In genomic region chr10:14742382-14742781, GRCh38 we compare ENCODE assay signal across 15 cellular contexts. TPM values are rescaled to one million over a fixed set of nuclear protein-coding genes. Genes with fewer than 3 reads are reported as not detected.
DNase-seq lines count a peak whose midpoint lies in the region; ATAC-seq and TF ChIP-seq lines count a peak whose summit lies in the region.
"Had no signal": no experiment of that assay in that cellular context is flagged by ENCODE, and none has a peak within 500 bp of the region (broad histone marks: within the 10 kb centered on the region; RNA-seq: fewer than 3 reads in every experiment).

No MANE protein-coding gene starts in this region.

- intact Hi-C loops in upper lobe of right lung (cut with DNase I): no loop called here

- ATAC-seq in GM18867 (IDR thresholded peaks at IDR 0.05; ENCODE audit: unreplicated experiment) (peak; percentile 20), HG02981 (IDR thresholded peaks at IDR 0.05; ENCODE audit: unreplicated experiment) (peak; percentile 13), upper lobe of right lung (no peak), GM19328 (IDR thresholded peaks at IDR 0.05; ENCODE audit: unreplicated experiment) (no peak)
- no peak for ATAC-seq in activated T-helper 17 cell treated with anti-CD3 and anti-CD28 coated beads, Interleukin-2, amount 50 U/mL, for 72 hours (replicated peaks)
- ATAC-seq: WTC11 had no signal

- H3K4me1 ChIP-seq in BLaER1: peaks cover 74% of the 10 kb centered on the region
- H3K4me1 ChIP-seq in upper lobe of right lung: peaks cover 12% of the 10 kb centered on the region

- H4K20me1 ChIP-seq in BLaER1: no peaks in the 10 kb centered on the region

- peaks cover 4% of the 10 kb centered on the region for H3K9me3 Mint-ChIP-seq in activated T-helper 17 cell treated with anti-CD3 and anti-CD28 coated beads, Interleukin-2, amount 50 U/mL, for 72 hours

- H3K4me3 Mint-ChIP-seq in activated T-helper 17 cell treated with anti-CD3 and anti-CD28 coated beads, Interleukin-2, amount 50 U/mL, for 72 hours: peak overlapping the region; percentile 45
- H3K4me3 Mint-ChIP-seq: WTC11 had no signal

- no peak for TF ChIP-seq CTCF in upper lobe of right lung (IDR thresholded peaks at IDR 0.05)

- H3K27me3 ChIP-seq in BLaER1 (no peaks in the 10 kb centered on the region), upper lobe of right lung (no peaks in the 10 kb centered on the region)
- H3K27me3 ChIP-seq: ovary had no signal

- H3K27me3 Mint-ChIP-seq in activated T-helper 17 cell treated with anti-CD3 and anti-CD28 coated beads, Interleukin-2, amount 50 U/mL, for 72 hours: no peaks in the 10 kb centered on the region

- H3K9ac ChIP-seq in BLaER1: 0 out of 2 replicates have a peak overlapping the region, but pooled peaks have one; percentile 27

- peak overlapping the region; percentile 69 for H3K27ac Mint-ChIP-seq in activated T-helper 17 cell treated with anti-CD3 and anti-CD28 coated beads, Interleukin-2, amount 50 U/mL, for 72 hours
- H3K27ac Mint-ChIP-seq: WTC11 had no signal

- H3K9me3 ChIP-seq in BLaER1 (peaks cover 42% of the 10 kb centered on the region), upper lobe of right lung (no peaks in the 10 kb centered on the region)
- H3K9me3 ChIP-seq: ovary had no signal

- H3K4me1 Mint-ChIP-seq in activated T-helper 17 cell treated with anti-CD3 and anti-CD28 coated beads, Interleukin-2, amount 50 U/mL, for 72 hours: peaks cover 7% of the 10 kb centered on the region
- H3K4me1 Mint-ChIP-seq: WTC11 had no signal

- H3K4me3 ChIP-seq in BLaER1 (no peak overlapping the region), upper lobe of right lung (no peak overlapping the region)
- H3K4me3 ChIP-seq: lung, ovary had no signal

- peak overlapping the region; percentile 71 for H3K4me2 ChIP-seq in BLaER1

- no peak for DNase-seq in upper lobe of right lung
- no peak for DNase-seq in MV-4-11 (lab: John Stamatoyannopoulos, UW)
- no peak for DNase-seq in GDM1 (lab: John Stamatoyannopoulos, UW)
- DNase-seq: NCI-H1092; NCI-H510A treated with DMSO at 0.1 percent for 48 hours; ovary; SIG-M5; stimulated activated CD4-positive, alpha-beta T cell treated with anti-CD3 and anti-CD28 coated beads, Interleukin-15, amount 100 ng/mL, for 24 hours had no signal

- 0 out of 2 replicates have a peak, but pooled peaks cover 5% of the 10 kb centered on the region for H3K36me3 ChIP-seq in BLaER1
- H3K36me3 ChIP-seq in upper lobe of right lung: no peaks in the 10 kb centered on the region
- H3K36me3 ChIP-seq: ovary had no signal

- H3K36me3 Mint-ChIP-seq in activated T-helper 17 cell treated with anti-CD3 and anti-CD28 coated beads, Interleukin-2, amount 50 U/mL, for 72 hours (ENCODE audit: low read depth): no peaks in the 10 kb centered on the region
- H3K36me3 Mint-ChIP-seq: WTC11 had no signal

- peak overlapping the region; percentile 96 for H3K27ac ChIP-seq in BLaER1
- no peak overlapping the region for H3K27ac ChIP-seq in upper lobe of right lung
- H3K27ac ChIP-seq: ovary had no signal

RNA-seq across cellular contexts. Expression of gene FAM107B, which starts 32.3 kb away (rescaled TPM):
- 100 to 1,000 TPM; 143 to 188 TPM for total RNA-seq in activated T-helper 17 cell treated with anti-CD3 and anti-CD28 coated beads, Interleukin-2, amount 50 U/mL, for 72 hours
- total RNA-seq in upper lobe of right lung: 86.2 TPM

Comparison
In these comparisons a context has a peak if more than half of its experiments do, and no peak if none do; other contexts are left out.
1. ATAC-seq: peak in GM18867 (single experiment) and HG02981 (single experiment); none in activated T-helper 17 cell treated with anti-CD3 and anti-CD28 coated beads, Interleukin-2, amount 50 U/mL, for 72 hours (single experiment), upper lobe of right lung (single experiment) and GM19328 (single experiment).